Comparison of ENCODE assay signal across 1 cellular context in the genomic region with DNA sequence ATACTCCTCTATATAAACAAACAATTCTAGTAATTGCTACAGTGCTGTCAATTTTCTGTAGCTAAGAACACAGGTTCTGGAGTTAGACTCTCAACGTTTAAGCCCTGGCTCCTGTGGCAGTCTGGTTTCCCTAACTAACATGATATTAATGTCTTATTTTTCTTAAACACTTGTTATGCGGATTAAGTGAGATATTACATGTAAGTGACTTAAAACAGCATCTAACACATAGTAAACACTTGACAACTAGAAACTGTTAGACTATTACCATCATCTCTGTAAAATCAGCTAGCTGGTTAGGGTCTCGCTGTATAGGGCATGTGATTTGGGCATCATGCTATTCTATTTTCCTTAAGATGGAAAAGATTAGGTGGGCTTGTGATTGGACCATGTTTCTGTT.
TF ChIP-seq lines count a peak whose summit lies in the region.

No MANE protein-coding gene starts in this region.

TF ChIP-seq in HepG2, 621 proteins besides CTCF, POLR2A, EP300 and RAD21 (continued from another document):
- TF ChIP-seq, protein P1, sequence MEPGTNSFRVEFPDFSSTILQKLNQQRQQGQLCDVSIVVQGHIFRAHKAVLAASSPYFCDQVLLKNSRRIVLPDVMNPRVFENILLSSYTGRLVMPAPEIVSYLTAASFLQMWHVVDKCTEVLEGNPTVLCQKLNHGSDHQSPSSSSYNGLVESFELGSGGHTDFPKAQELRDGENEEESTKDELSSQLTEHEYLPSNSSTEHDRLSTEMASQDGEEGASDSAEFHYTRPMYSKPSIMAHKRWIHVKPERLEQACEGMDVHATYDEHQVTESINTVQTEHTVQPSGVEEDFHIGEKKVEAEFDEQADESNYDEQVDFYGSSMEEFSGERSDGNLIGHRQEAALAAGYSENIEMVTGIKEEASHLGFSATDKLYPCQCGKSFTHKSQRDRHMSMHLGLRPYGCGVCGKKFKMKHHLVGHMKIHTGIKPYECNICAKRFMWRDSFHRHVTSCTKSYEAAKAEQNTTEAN (CRISPR knock-in tag; conservative IDR thresholded peaks at IDR 0.05), result no peak
- TF ChIP-seq ZNF501 (CRISPR knock-in tag; IDR thresholded peaks at IDR 0.05) (no peak), ZNF780A (CRISPR knock-in tag; IDR thresholded peaks at IDR 0.05) (no peak), ZNF660 (CRISPR knock-in tag; IDR thresholded peaks at IDR 0.05; ENCODE audit: borderline replicate concordance, low read depth) (no peak), PTBP1 (IDR thresholded peaks at IDR 0.05; ENCODE audit: low read depth, low read length, poor library complexity, severe bottlenecking) (no peak), ZNF326 (CRISPR knock-in tag; IDR thresholded peaks at IDR 0.05; ENCODE audit: borderline replicate concordance) (no peak), ATAD3A (CRISPR knock-in tag; IDR thresholded peaks at IDR 0.05) (no peak), RXRA (CRISPR knock-in tag; IDR thresholded peaks at IDR 0.05) (no peak), ZNF615 (CRISPR knock-in tag; IDR thresholded peaks at IDR 0.05; ENCODE audit: borderline replicate concordance) (no peak), ZNF232 (CRISPR knock-in tag; IDR thresholded peaks at IDR 0.05; ENCODE audit: borderline replicate concordance) (no peak), SRSF4 (IDR thresholded peaks at IDR 0.05; ENCODE audit: low read depth, low read length, poor library complexity, severe bottlenecking) (no peak)
- TF ChIP-seq, protein P2, sequence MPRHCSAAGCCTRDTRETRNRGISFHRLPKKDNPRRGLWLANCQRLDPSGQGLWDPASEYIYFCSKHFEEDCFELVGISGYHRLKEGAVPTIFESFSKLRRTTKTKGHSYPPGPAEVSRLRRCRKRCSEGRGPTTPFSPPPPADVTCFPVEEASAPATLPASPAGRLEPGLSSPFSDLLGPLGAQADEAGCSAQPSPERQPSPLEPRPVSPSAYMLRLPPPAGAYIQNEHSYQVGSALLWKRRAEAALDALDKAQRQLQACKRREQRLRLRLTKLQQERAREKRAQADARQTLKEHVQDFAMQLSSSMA (CRISPR knock-in tag; IDR thresholded peaks at IDR 0.05), result no peak
- TF ChIP-seq, protein P3, sequence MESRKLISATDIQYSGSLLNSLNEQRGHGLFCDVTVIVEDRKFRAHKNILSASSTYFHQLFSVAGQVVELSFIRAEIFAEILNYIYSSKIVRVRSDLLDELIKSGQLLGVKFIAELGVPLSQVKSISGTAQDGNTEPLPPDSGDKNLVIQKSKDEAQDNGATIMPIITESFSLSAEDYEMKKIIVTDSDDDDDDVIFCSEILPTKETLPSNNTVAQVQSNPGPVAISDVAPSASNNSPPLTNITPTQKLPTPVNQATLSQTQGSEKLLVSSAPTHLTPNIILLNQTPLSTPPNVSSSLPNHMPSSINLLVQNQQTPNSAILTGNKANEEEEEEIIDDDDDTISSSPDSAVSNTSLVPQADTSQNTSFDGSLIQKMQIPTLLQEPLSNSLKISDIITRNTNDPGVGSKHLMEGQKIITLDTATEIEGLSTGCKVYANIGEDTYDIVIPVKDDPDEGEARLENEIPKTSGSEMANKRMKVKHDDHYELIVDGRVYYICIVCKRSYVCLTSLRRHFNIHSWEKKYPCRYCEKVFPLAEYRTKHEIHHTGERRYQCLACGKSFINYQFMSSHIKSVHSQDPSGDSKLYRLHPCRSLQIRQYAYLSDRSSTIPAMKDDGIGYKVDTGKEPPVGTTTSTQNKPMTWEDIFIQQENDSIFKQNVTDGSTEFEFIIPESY (CRISPR knock-in tag; IDR thresholded peaks at IDR 0.05), result no peak
- TF ChIP-seq, protein P4, sequence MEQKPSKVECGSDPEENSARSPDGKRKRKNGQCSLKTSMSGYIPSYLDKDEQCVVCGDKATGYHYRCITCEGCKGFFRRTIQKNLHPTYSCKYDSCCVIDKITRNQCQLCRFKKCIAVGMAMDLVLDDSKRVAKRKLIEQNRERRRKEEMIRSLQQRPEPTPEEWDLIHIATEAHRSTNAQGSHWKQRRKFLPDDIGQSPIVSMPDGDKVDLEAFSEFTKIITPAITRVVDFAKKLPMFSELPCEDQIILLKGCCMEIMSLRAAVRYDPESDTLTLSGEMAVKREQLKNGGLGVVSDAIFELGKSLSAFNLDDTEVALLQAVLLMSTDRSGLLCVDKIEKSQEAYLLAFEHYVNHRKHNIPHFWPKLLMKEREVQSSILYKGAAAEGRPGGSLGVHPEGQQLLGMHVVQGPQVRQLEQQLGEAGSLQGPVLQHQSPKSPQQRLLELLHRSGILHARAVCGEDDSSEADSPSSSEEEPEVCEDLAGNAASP (CRISPR knock-in tag; IDR thresholded peaks at IDR 0.05; ENCODE audit: borderline replicate concordance), result no peak
- TF ChIP-seq, protein P5, sequence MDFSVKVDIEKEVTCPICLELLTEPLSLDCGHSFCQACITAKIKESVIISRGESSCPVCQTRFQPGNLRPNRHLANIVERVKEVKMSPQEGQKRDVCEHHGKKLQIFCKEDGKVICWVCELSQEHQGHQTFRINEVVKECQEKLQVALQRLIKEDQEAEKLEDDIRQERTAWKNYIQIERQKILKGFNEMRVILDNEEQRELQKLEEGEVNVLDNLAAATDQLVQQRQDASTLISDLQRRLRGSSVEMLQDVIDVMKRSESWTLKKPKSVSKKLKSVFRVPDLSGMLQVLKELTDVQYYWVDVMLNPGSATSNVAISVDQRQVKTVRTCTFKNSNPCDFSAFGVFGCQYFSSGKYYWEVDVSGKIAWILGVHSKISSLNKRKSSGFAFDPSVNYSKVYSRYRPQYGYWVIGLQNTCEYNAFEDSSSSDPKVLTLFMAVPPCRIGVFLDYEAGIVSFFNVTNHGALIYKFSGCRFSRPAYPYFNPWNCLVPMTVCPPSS (IDR thresholded peaks at IDR 0.05), result no peak
- TF ChIP-seq, protein P6, sequence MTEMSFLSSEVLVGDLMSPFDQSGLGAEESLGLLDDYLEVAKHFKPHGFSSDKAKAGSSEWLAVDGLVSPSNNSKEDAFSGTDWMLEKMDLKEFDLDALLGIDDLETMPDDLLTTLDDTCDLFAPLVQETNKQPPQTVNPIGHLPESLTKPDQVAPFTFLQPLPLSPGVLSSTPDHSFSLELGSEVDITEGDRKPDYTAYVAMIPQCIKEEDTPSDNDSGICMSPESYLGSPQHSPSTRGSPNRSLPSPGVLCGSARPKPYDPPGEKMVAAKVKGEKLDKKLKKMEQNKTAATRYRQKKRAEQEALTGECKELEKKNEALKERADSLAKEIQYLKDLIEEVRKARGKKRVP (CRISPR knock-in tag; IDR thresholded peaks at IDR 0.05), result no peak
